11 cellular contexts compared by ENCODE assay signal in genomic region chr6:21861942-21862341, GRCh38.
"Had no signal": no experiment of that assay in that cellular context is flagged by ENCODE, and none has a peak within 500 bp of the region (broad histone marks: within the 10 kb centered on the region; RNA-seq: fewer than 3 reads in every experiment).

No MANE protein-coding gene starts in this region.

- H3K9me3 Mint-ChIP-seq: HFFc6 had no signal

- H3K36me3 Mint-ChIP-seq: IgD-negative memory B cell had no signal

- H3K27ac Mint-ChIP-seq: HFFc6, IgD-negative memory B cell had no signal

- H3K9ac ChIP-seq: GM23248, KMS-11 had no signal

- H3K4me1 ChIP-seq: HAP-1 had no signal

- H3K4me3 Mint-ChIP-seq: HFFc6, IgD-negative memory B cell had no signal

- DNase-seq: GM23248, HFFc6, Karpas-422, KBM-7 had no signal

- H3K4me2 ChIP-seq: KMS-11 had no signal

- H3K27ac ChIP-seq: GM23248, HL-60, KMS-11 had no signal

- H3K9me3 ChIP-seq: HAP-1 had no signal

- FAIRE-seq: H1, H54 had no signal

- ATAC-seq: HCT116 had no signal

- H3K4me1 Mint-ChIP-seq: IgD-negative memory B cell had no signal

- H3K36me3 ChIP-seq: HAP-1 had no signal

- H2AFZ ChIP-seq: GM23248 had no signal

- H3K4me3 ChIP-seq: GM23248, HAP-1 had no signal
